30 cellular contexts compared by ENCODE assay signal in the genomic region with DNA sequence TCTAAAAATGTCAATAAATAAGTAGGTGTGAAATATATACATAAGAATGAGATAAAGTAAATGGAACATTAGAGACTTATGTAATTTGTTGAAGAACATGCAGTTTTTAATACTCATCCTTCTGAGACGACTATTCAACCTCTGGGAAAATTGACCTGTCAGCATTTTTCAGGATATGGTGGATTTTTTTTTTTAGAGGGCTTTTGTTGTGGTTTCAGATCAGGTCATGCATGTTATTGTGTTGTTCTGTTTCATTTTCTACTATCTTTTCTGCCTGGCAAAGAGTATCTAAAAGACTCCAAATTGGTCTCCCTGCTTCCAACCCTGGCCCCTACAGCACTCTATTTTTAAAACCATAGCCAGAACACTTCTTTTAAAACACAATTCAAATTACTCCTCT.
"Had no signal": no experiment of that assay in that cellular context is flagged by ENCODE, and none has a peak within 500 bp of the region (broad histone marks: within the 10 kb centered on the region; RNA-seq: fewer than 3 reads in every experiment).

No MANE protein-coding gene starts in this region.

- H3K27me3 ChIP-seq: adrenal gland, body of pancreas, breast epithelium, MG63 had no signal

- H3K9me3 Mint-ChIP-seq: activated B cell treated with CpG ODN at 0.5 μM for 24 hours had no signal

- DNase-seq: activated B cell treated with CpG ODN at 0.5 μM for 24 hours; activated CD4-positive, alpha-beta memory T cell treated with anti-CD3 and anti-CD28 coated beads, Interleukin-2, amount 10 ng/mL, durations not matched to agents 7 days and 5 days; activated CD4-positive, alpha-beta T cell treated with anti-CD3 and anti-CD28 coated beads for 48 hours; activated CD4-positive, CD25-positive, alpha-beta regulatory T cell treated with anti-CD3 and anti-CD28 coated beads, Interleukin-2, amount 50 U/mL, for 72 hours; activated effector memory CD4-positive, alpha-beta T cell treated with anti-CD3 and anti-CD28 coated beads, Interleukin-2, amount 50 U/mL, for 16 hours; activated naive CD4-positive, alpha-beta T cell treated with Interleukin-2 at 50 U/mL for 16 hours; activated T-cell treated with anti-CD3 and anti-CD28 coated beads, Interleukin-2, amount 50 U/mL, for 1 hour; activated T-cell treated with anti-CD3 and anti-CD28 coated beads, Interleukin-2, amount 50 U/mL, for 72 hours; adrenal gland; body of pancreas; MG63; MV-4-11; NCI-H1092; NCI-H1436 treated with DMSO at 0.1 percent for 48 hours; NCI-H1694 treated with DMSO at 0.1 percent for 48 hours; NCI-H2029; NCI-H510A; NCI-H526; NCI-H748 treated with DMSO at 0.1 percent for 48 hours; OCI-M1; Right ventricle myocardium superior; SW 1271; T-helper 1 cell; T-helper 2 cell; T-helper 9 cell had no signal

- H3K27ac Mint-ChIP-seq: activated B cell treated with CpG ODN at 0.5 μM for 24 hours; activated CD4-positive, alpha-beta memory T cell treated with anti-CD3 and anti-CD28 coated beads, Interleukin-2, amount 10 ng/mL, durations not matched to agents 7 days and 5 days; activated naive CD4-positive, alpha-beta T cell treated with anti-CD3 and anti-CD28 coated beads, Interleukin-2, amount 50 U/mL, for 72 hours; activated T-cell treated with anti-CD3 and anti-CD28 coated beads, Interleukin-2, amount 50 U/mL, for 72 hours; activated T-helper 17 cell treated with anti-CD3 and anti-CD28 coated beads, Interleukin-2, amount 50 U/mL, for 72 hours had no signal

- H3K27ac ChIP-seq: adrenal gland, body of pancreas, breast epithelium, VCaP had no signal

- ATAC-seq: activated naive CD4-positive, alpha-beta T cell treated with anti-CD3 and anti-CD28 coated beads, Interleukin-2, amount 50 U/mL, for 72 hours; activated T-cell treated with anti-CD3 and anti-CD28 coated beads, Interleukin-2, amount 50 U/mL, for 72 hours; activated T-helper 17 cell treated with anti-CD3 and anti-CD28 coated beads, Interleukin-2, amount 50 U/mL, for 72 hours; body of pancreas had no signal

- H3K9me3 ChIP-seq: body of pancreas, breast epithelium, MG63 had no signal

- FAIRE-seq: astrocyte had no signal

- H3K4me1 ChIP-seq: adrenal gland, body of pancreas, breast epithelium had no signal

- H3K4me3 ChIP-seq: adrenal gland, body of pancreas, breast epithelium, MG63 had no signal

- H3K36me3 Mint-ChIP-seq: activated naive CD4-positive, alpha-beta T cell treated with anti-CD3 and anti-CD28 coated beads, Interleukin-2, amount 50 U/mL, for 72 hours had no signal

- H3K27me3 Mint-ChIP-seq: activated B cell treated with CpG ODN at 0.5 μM for 24 hours; activated CD4-positive, alpha-beta memory T cell treated with anti-CD3 and anti-CD28 coated beads, Interleukin-2, amount 10 ng/mL, durations not matched to agents 7 days and 5 days; activated T-helper 17 cell treated with anti-CD3 and anti-CD28 coated beads, Interleukin-2, amount 50 U/mL, for 72 hours had no signal

- H3K4me3 Mint-ChIP-seq: activated B cell treated with CpG ODN at 0.5 μM for 24 hours; activated CD4-positive, alpha-beta memory T cell treated with anti-CD3 and anti-CD28 coated beads, Interleukin-2, amount 10 ng/mL, durations not matched to agents 7 days and 5 days; activated T-cell treated with anti-CD3 and anti-CD28 coated beads, Interleukin-2, amount 50 U/mL, for 72 hours; activated T-helper 17 cell treated with anti-CD3 and anti-CD28 coated beads, Interleukin-2, amount 50 U/mL, for 72 hours had no signal

- H3K36me3 ChIP-seq: adrenal gland, breast epithelium, MG63 had no signal

- H3K4me1 Mint-ChIP-seq: activated B cell treated with CpG ODN at 0.5 μM for 24 hours; activated CD4-positive, alpha-beta memory T cell treated with anti-CD3 and anti-CD28 coated beads, Interleukin-2, amount 10 ng/mL, durations not matched to agents 7 days and 5 days; activated T-helper 17 cell treated with anti-CD3 and anti-CD28 coated beads, Interleukin-2, amount 50 U/mL, for 72 hours had no signal
